In the genomic region with DNA sequence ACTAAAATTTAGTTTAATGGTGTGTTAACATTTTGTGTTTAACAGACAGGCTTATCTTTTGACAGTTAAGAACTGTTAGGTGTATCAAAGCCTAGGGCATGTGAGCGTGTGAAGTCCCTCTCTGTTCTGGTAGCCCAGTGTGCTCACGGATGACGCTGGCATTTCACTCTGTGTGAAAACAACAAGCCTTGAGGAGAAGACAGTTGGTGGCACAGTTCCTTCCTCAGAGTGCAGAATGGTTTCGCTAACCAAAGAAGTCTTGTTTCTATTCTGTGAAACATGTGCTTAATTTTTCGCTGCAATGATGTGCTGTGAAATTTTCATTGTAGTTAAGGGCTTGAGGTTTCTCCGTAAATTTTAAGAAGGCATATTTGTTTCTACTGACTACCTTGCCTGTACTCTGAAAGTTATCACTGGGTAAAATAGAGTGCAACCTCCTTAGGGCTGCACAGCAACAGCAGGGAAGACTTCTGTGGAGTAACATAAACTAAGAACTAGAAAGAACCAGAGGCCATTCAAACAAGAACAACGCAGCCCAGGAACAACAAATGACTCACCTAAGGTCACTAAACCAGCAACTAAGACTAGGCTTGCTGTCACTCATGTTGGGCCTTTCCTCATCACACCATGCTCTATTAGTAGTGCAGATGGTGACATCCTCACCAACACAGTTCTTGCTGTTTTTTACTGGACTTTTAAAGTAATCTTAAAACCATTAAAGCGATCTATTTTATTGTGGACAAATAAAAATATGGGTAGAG, we compare ENCODE assay signal across 10 cellular contexts. TPM values are rescaled to one million over a fixed set of nuclear protein-coding genes. Genes with fewer than 3 reads are reported as not detected.
DNase-seq lines count a peak whose midpoint lies in the region; ATAC-seq, FAIRE-seq and TF ChIP-seq lines count a peak whose summit lies in the region.
"Had no signal": no experiment of that assay in that cellular context is flagged by ENCODE, and none has a peak within 500 bp of the region (broad histone marks: within the 10 kb centered on the region; RNA-seq: fewer than 3 reads in every experiment).

No MANE protein-coding gene starts in this region.

- H3K27ac Mint-ChIP-seq in stimulated activated naive CD8-positive, alpha-beta T cell treated with anti-CD3 and anti-CD28 coated beads, Interleukin-15, Interleukin-2, amounts not matched to agents 100 ng/mL and 50 ng/mL, for 24 hours, result peak overlapping the region; percentile 32

- ATAC-seq in HG03108 (IDR thresholded peaks at IDR 0.05; ENCODE audit: unreplicated experiment) (peak; percentile 51), GM12878 (no peak), left ventricle myocardium superior (no peak)

- H3K4me3 ChIP-seq in GM12878, result no peak overlapping the region

- H3K27me3 ChIP-seq in GM12878 (replicated peaks in 1 of 2; ENCODE audit: control insufficient read depth in 2 of 2, insufficient read depth in 2 of 2, low read length in 1 of 2), result no peaks in the 10 kb centered on the region

- 10% methylated on average over 8 of the region's 8 CpGs for WGBS in GM12878 (ENCODE audit: insufficient coverage, insufficient replicate concordance, low lambda C conversion rate, missing lambda C conversion rate)

- in situ Hi-C loops in GM12878 (cut with MboI), result no loop called here

- H3K4me3 Mint-ChIP-seq in stimulated activated naive CD8-positive, alpha-beta T cell treated with anti-CD3 and anti-CD28 coated beads, Interleukin-15, Interleukin-2, amounts not matched to agents 100 ng/mL and 50 ng/mL, for 24 hours, result no peak overlapping the region

- no peaks in the 10 kb centered on the region for H3K27me3 Mint-ChIP-seq in stimulated activated naive CD8-positive, alpha-beta T cell treated with anti-CD3 and anti-CD28 coated beads, Interleukin-15, Interleukin-2, amounts not matched to agents 100 ng/mL and 50 ng/mL, for 24 hours

- no peaks in the 10 kb centered on the region for H3K79me2 ChIP-seq in GM12878 (ENCODE audit: control insufficient read depth, insufficient read depth, low read length)

- no peak overlapping the region for H3K27ac ChIP-seq in GM12878 (ENCODE audit: control insufficient read depth, insufficient read depth)
- H3K27ac ChIP-seq: epithelial cell of prostate had no signal

- CTCF ChIA-PET in GM12878 (lab: Yijun Ruan, JAX), result no interaction called here

- no peak overlapping the region for H2AFZ ChIP-seq in GM12878 (ENCODE audit: control insufficient read depth, low read depth, low read length)

- TF ChIP-seq CTCF in GM12878 (IDR thresholded peaks at IDR 0.05 in 2 of 3, conservative IDR thresholded peaks at IDR 0.05 in 1 of 3; ENCODE audit: control insufficient read depth in 2 of 3, extremely low read depth in 1 of 3, insufficient read depth in 1 of 3, low read depth in 3 of 3, low read length in 3 of 3) (no peak), D721Med (IDR thresholded peaks at IDR 0.05; ENCODE audit: insufficient read depth, missing control alignments) (no peak)

- FAIRE-seq in GM12878 (lab: Jason Lieb, UNC) (peak; percentile 65), D721Med (lab: Jason Lieb, UNC) (no peak)
- FAIRE-seq: TTC549 had no signal

- no TSS peak for BruUV-seq in GM12878 (replicated peaks; lab: Mats Ljungman, UMichigan)

- no peaks in the 10 kb centered on the region for H3K9me3 ChIP-seq in GM12878 (replicated peaks; ENCODE audit: control insufficient read depth, insufficient read depth, low read length)

- RAD21 ChIA-PET in GM12878 (lab: Charles Lee; ENCODE audit: unreplicated experiment), result no interaction called here

- TF ChIP-seq RAD21 in GM12878 (IDR thresholded peaks at IDR 0.05; ENCODE audit: insufficient read depth, low read depth, low read length), result no peak

- TF ChIP-seq EP300 in GM12878 (IDR thresholded peaks at IDR 0.05; ENCODE audit: borderline replicate concordance in 1 of 2, control insufficient read depth in 1 of 2, low read depth in 2 of 2, low read length in 2 of 2), result no peak

- H3K4me1 ChIP-seq in GM12878 (ENCODE audit: control insufficient read depth, insufficient read depth, low read length), result no peaks in the 10 kb centered on the region

- H3K4me2 ChIP-seq in GM12878 (ENCODE audit: control insufficient read depth, insufficient read depth), result no peak overlapping the region

- POLR2A ChIA-PET in GM12878 (lab: Charles Lee), result no interaction called here

- H3K36me3 Mint-ChIP-seq in stimulated activated naive CD8-positive, alpha-beta T cell treated with anti-CD3 and anti-CD28 coated beads, Interleukin-15, Interleukin-2, amounts not matched to agents 100 ng/mL and 50 ng/mL, for 24 hours (ENCODE audit: low read depth), result peaks cover 62% of the 10 kb centered on the region

- SMC1A ChIA-PET in GM12878 (lab: Charles Lee; ENCODE audit: uncharacterized antibody, unreplicated experiment), result no interaction called here

- H3K9me3 Mint-ChIP-seq in stimulated activated naive CD8-positive, alpha-beta T cell treated with anti-CD3 and anti-CD28 coated beads, Interleukin-15, Interleukin-2, amounts not matched to agents 100 ng/mL and 50 ng/mL, for 24 hours, result no peaks in the 10 kb centered on the region

- no peak overlapping the region for H3K9ac ChIP-seq in GM12878 (ENCODE audit: control insufficient read depth, insufficient read depth, low read length)

- DNase-seq in activated CD8-positive, alpha-beta memory T cell treated with anti-CD3 and anti-CD28 coated beads, Interleukin-2, amount 50 U/mL, for 1 hour (ENCODE audit: extremely low read depth), result peak; percentile 53
- DNase-seq in activated CD8-positive, alpha-beta memory T cell treated with anti-CD3 and anti-CD28 coated beads for 24 hours, result no peak
- no peak for DNase-seq in GM12878 (ENCODE audit: low read depth, low spot score)
- DNase-seq in left ventricle myocardium superior, result no peak
- DNase-seq in CD1c-positive myeloid dendritic cell (ENCODE audit: extremely low spot score), result no peak
- DNase-seq in D721Med (ENCODE audit: insufficient read length, low spot score), result no peak

- no peaks in the 10 kb centered on the region for H4K20me1 ChIP-seq in GM12878 (ENCODE audit: control insufficient read depth, insufficient read depth)

- TF ChIP-seq POLR2A in GM12878 (IDR thresholded peaks at IDR 0.05; ENCODE audit: low read depth, low read length), result no peak

- intact Hi-C loops in GM12878 (cut with micrococcal nuclease; ENCODE audit: unreplicated experiment) (no loop called here), left ventricle myocardium superior (cut with micrococcal nuclease) (no loop called here)

- peaks cover 4 to 12% of the 10 kb centered on the region in 2 experiments; a peak in 3 of 4 replicates for H3K36me3 ChIP-seq in GM12878 (ENCODE audit: control insufficient read depth in 2 of 2, insufficient read depth in 2 of 2, low read length in 1 of 2)

- H3K4me1 Mint-ChIP-seq in stimulated activated naive CD8-positive, alpha-beta T cell treated with anti-CD3 and anti-CD28 coated beads, Interleukin-15, Interleukin-2, amounts not matched to agents 100 ng/mL and 50 ng/mL, for 24 hours (ENCODE audit: low read depth), result peaks cover 25% of the 10 kb centered on the region

TF ChIP-seq in GM12878, 131 proteins besides CTCF, POLR2A, EP300 and RAD21:
- TF ChIP-seq JUND (IDR thresholded peaks at IDR 0.05; ENCODE audit: low read depth, low read length) (no peak), PAX8 (IDR thresholded peaks at IDR 0.05) (no peak), CEBPB (IDR thresholded peaks at IDR 0.05; ENCODE audit: borderline replicate concordance in 1 of 2, low read depth in 2 of 2, low read length in 2 of 2) (no peak)
- TF ChIP-seq, protein P1, sequence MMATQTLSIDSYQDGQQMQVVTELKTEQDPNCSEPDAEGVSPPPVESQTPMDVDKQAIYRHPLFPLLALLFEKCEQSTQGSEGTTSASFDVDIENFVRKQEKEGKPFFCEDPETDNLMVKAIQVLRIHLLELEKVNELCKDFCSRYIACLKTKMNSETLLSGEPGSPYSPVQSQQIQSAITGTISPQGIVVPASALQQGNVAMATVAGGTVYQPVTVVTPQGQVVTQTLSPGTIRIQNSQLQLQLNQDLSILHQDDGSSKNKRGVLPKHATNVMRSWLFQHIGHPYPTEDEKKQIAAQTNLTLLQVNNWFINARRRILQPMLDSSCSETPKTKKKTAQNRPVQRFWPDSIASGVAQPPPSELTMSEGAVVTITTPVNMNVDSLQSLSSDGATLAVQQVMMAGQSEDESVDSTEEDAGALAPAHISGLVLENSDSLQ (IDR thresholded peaks at IDR 0.05), result peak; percentile 86

RNA-seq across cellular contexts. Expression of a gene that starts 33.4 kb away (rescaled TPM):
- 36.9 and 40.9 TPM in 2 replicates for total RNA-seq in GM12878 (2013; cell fraction: nucleolus; rRNA removed)
- total RNA-seq in GM12878 (2014; rRNA removed) (54.3 and 56.3 TPM in 2 replicates), GM12878 (2014; rRNA removed; fragmentation: Illumina TruSeq; extraction: Trizol) (74.5 and 74.7 TPM in 2 replicates), GM12878 (2021) (65.2 and 67.4 TPM in 2 replicates), left ventricle myocardium superior (46.7 TPM)
- polyA plus RNA-seq in GM12878 (2011; ENCODE audit: low read depth), result 23.7 TPM
- polyA plus RNA-seq in GM12878 (2011; rRNA removed) (64.4 and 85.4 TPM in 2 replicates), GM12878 (2014; fragmentation: Illumina TruSeq; extraction: Trizol) (74.6 and 113 TPM in 2 replicates), GM12878 (2014; fragmentation: Nextera tagmentation; extraction: Ambion mirVana) (10 to 100 TPM; 16.9 to 36.5 TPM), GM12878 (2014; rRNA removed) (44.4 and 47.8 TPM in 2 replicates), GM12878 (2016; fragmentation: Nextera tagmentation; extraction: Ambion mirVana) (10 to 100 TPM; 18.9 to 47.6 TPM)
- 22.9 and 27.6 TPM in 2 replicates for polyA plus RNA-seq in GM12878 (2011; cell fraction: cytosol; rRNA removed)
- 26.8 and 33.9 TPM in 2 replicates for polyA plus RNA-seq in GM12878 (2011; cell fraction: nucleus; rRNA removed)
- polyA plus RNA-seq in GM12878 (2012), result 27.2 and 43.0 TPM in 2 replicates
- 34.6 and 42.2 TPM in 2 replicates for polyA minus RNA-seq in GM12878 (2011; rRNA and poly(A)+ RNA removed)
- 16.4 and 19.0 TPM in 2 replicates for polyA minus RNA-seq in GM12878 (2011; cell fraction: cytosol; rRNA and poly(A)+ RNA removed)
- polyA minus RNA-seq in GM12878 (2011; cell fraction: nucleus; rRNA and poly(A)+ RNA removed), result 19.5 and 29.7 TPM in 2 replicates
